Comparison of ENCODE assay signal across 1 cellular context in the genomic region with DNA sequence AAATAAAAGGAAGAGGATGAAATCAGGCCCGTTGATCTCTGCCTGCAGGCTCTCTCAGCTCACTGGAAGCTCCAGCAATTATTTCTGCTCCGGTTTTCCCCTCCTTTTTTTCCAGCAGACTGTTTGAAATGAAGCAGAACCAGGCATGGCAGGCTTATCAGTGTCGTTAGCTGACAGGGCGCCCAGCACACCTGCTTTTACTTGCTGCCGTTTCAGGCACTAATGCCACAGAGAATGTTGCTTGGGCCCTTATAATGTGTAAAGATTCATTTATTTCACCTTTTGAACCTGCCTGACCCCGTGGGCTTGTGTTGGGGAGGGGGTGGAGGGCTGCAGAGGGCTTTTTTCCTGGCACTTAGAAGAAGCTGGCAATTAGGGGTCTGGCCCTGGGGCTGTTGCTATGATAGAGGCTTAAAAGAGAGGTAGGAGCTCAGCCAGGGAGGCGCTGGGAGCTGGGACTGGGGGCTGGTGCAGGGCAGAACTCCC.
TF ChIP-seq lines count a peak whose summit lies in the region.

No MANE protein-coding gene starts in this region.

TF ChIP-seq in HepG2, 621 proteins besides CTCF, POLR2A, EP300 and RAD21 (continued from another document):
- TF ChIP-seq, protein P1, sequence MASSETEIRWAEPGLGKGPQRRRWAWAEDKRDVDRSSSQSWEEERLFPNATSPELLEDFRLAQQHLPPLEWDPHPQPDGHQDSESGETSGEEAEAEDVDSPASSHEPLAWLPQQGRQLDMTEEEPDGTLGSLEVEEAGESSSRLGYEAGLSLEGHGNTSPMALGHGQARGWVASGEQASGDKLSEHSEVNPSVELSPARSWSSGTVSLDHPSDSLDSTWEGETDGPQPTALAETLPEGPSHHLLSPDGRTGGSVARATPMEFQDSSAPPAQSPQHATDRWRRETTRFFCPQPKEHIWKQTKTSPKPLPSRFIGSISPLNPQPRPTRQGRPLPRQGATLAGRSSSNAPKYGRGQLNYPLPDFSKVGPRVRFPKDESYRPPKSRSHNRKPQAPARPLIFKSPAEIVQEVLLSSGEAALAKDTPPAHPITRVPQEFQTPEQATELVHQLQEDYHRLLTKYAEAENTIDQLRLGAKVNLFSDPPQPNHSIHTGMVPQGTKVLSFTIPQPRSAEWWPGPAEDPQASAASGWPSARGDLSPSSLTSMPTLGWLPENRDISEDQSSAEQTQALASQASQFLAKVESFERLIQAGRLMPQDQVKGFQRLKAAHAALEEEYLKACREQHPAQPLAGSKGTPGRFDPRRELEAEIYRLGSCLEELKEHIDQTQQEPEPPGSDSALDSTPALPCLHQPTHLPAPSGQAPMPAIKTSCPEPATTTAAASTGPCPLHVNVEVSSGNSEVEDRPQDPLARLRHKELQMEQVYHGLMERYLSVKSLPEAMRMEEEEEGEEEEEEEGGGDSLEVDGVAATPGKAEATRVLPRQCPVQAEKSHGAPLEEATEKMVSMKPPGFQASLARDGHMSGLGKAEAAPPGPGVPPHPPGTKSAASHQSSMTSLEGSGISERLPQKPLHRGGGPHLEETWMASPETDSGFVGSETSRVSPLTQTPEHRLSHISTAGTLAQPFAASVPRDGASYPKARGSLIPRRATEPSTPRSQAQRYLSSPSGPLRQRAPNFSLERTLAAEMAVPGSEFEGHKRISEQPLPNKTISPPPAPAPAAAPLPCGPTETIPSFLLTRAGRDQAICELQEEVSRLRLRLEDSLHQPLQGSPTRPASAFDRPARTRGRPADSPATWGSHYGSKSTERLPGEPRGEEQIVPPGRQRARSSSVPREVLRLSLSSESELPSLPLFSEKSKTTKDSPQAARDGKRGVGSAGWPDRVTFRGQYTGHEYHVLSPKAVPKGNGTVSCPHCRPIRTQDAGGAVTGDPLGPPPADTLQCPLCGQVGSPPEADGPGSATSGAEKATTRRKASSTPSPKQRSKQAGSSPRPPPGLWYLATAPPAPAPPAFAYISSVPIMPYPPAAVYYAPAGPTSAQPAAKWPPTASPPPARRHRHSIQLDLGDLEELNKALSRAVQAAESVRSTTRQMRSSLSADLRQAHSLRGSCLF (CRISPR knock-in tag; IDR thresholded peaks at IDR 0.05; ENCODE audit: borderline replicate concordance): no peak
- TF ChIP-seq, protein P2, sequence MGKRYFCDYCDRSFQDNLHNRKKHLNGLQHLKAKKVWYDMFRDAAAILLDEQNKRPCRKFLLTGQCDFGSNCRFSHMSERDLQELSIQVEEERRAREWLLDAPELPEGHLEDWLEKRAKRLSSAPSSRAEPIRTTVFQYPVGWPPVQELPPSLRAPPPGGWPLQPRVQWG (CRISPR knock-in tag; IDR thresholded peaks at IDR 0.05; ENCODE audit: borderline replicate concordance, low read depth): no peak
- TF ChIP-seq, protein P3, sequence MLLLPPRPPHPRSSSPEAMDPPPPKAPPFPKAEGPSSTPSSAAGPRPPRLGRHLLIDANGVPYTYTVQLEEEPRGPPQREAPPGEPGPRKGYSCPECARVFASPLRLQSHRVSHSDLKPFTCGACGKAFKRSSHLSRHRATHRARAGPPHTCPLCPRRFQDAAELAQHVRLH (CRISPR knock-in tag; IDR thresholded peaks at IDR 0.05; ENCODE audit: borderline replicate concordance, low read depth): no peak
- TF ChIP-seq, protein P4, sequence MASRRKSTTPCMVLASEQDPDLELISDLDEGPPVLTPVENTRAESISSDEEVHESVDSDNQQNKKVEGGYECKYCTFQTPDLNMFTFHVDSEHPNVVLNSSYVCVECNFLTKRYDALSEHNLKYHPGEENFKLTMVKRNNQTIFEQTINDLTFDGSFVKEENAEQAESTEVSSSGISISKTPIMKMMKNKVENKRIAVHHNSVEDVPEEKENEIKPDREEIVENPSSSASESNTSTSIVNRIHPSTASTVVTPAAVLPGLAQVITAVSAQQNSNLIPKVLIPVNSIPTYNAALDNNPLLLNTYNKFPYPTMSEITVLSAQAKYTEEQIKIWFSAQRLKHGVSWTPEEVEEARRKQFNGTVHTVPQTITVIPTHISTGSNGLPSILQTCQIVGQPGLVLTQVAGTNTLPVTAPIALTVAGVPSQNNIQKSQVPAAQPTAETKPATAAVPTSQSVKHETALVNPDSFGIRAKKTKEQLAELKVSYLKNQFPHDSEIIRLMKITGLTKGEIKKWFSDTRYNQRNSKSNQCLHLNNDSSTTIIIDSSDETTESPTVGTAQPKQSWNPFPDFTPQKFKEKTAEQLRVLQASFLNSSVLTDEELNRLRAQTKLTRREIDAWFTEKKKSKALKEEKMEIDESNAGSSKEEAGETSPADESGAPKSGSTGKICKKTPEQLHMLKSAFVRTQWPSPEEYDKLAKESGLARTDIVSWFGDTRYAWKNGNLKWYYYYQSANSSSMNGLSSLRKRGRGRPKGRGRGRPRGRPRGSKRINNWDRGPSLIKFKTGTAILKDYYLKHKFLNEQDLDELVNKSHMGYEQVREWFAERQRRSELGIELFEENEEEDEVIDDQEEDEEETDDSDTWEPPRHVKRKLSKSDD (CRISPR knock-in tag; IDR thresholded peaks at IDR 0.05; ENCODE audit: low read depth): no peak
- TF ChIP-seq, protein P5, sequence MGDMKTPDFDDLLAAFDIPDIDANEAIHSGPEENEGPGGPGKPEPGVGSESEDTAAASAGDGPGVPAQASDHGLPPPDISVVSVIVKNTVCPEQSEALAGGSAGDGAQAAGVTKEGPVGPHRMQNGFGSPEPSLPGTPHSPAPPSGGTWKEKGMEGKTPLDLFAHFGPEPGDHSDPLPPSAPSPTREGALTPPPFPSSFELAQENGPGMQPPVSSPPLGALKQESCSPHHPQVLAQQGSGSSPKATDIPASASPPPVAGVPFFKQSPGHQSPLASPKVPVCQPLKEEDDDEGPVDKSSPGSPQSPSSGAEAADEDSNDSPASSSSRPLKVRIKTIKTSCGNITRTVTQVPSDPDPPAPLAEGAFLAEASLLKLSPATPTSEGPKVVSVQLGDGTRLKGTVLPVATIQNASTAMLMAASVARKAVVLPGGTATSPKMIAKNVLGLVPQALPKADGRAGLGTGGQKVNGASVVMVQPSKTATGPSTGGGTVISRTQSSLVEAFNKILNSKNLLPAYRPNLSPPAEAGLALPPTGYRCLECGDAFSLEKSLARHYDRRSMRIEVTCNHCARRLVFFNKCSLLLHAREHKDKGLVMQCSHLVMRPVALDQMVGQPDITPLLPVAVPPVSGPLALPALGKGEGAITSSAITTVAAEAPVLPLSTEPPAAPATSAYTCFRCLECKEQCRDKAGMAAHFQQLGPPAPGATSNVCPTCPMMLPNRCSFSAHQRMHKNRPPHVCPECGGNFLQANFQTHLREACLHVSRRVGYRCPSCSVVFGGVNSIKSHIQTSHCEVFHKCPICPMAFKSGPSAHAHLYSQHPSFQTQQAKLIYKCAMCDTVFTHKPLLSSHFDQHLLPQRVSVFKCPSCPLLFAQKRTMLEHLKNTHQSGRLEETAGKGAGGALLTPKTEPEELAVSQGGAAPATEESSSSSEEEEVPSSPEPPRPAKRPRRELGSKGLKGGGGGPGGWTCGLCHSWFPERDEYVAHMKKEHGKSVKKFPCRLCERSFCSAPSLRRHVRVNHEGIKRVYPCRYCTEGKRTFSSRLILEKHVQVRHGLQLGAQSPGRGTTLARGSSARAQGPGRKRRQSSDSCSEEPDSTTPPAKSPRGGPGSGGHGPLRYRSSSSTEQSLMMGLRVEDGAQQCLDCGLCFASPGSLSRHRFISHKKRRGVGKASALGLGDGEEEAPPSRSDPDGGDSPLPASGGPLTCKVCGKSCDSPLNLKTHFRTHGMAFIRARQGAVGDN (CRISPR knock-in tag; IDR thresholded peaks at IDR 0.05): peak; percentile 62
- TF ChIP-seq TSC22D2 (CRISPR knock-in tag; IDR thresholded peaks at IDR 0.05; ENCODE audit: borderline replicate concordance) (no peak), HOXA9 (CRISPR knock-in tag; IDR thresholded peaks at IDR 0.05; ENCODE audit: borderline replicate concordance) (no peak), BORCS8-MEF2B (CRISPR knock-in tag; IDR thresholded peaks at IDR 0.05) (0 out of 2 replicates have a peak, but pooled peaks have one; percentile 17), IRX3 (CRISPR knock-in tag; IDR thresholded peaks at IDR 0.05; ENCODE audit: borderline replicate concordance, low read depth) (no peak), ZNF614 (CRISPR knock-in tag; IDR thresholded peaks at IDR 0.05; ENCODE audit: borderline replicate concordance) (no peak), XRCC5 (optimal IDR thresholded peaks at IDR 0.05; ENCODE audit: low read length) (no peak), KLF12 (CRISPR knock-in tag; IDR thresholded peaks at IDR 0.05; ENCODE audit: borderline replicate concordance) (no peak), ZBTB38 (CRISPR knock-in tag; IDR thresholded peaks at IDR 0.05) (peak; percentile 85; the same call in 1 of the 2 replicates), NFKB2 (CRISPR knock-in tag; IDR thresholded peaks at IDR 0.05; ENCODE audit: borderline replicate concordance) (no peak), ZNF34 (CRISPR knock-in tag; IDR thresholded peaks at IDR 0.05; ENCODE audit: borderline replicate concordance) (no peak), TBX2 (CRISPR knock-in tag; IDR thresholded peaks at IDR 0.05; ENCODE audit: borderline replicate concordance) (peak; percentile 40; the same call in 1 of the 2 replicates), LCORL (IDR thresholded peaks at IDR 0.05) (no peak), LCORL (CRISPR knock-in tag; IDR thresholded peaks at IDR 0.05) (no peak), CHCHD3 (CRISPR knock-in tag; IDR thresholded peaks at IDR 0.05) (no peak), ETV6 (CRISPR knock-in tag; conservative IDR thresholded peaks at IDR 0.05) (0 out of 2 replicates have a peak, but pooled peaks have one; percentile 49), ISX (CRISPR knock-in tag; conservative IDR thresholded peaks at IDR 0.05) (no peak), ZNF615 (CRISPR knock-in tag; IDR thresholded peaks at IDR 0.05; ENCODE audit: borderline replicate concordance) (no peak), ZNF431 (CRISPR knock-in tag; IDR thresholded peaks at IDR 0.05; ENCODE audit: borderline replicate concordance, low read depth) (no peak), SRF (IDR thresholded peaks at IDR 0.05; ENCODE audit: low read depth, low read length) (no peak), MED8 (CRISPR knock-in tag; IDR thresholded peaks at IDR 0.05; ENCODE audit: insufficient replicate concordance) (no peak), SP4 (CRISPR knock-in tag; IDR thresholded peaks at IDR 0.05) (no peak), ZNF292 (CRISPR knock-in tag; IDR thresholded peaks at IDR 0.05; ENCODE audit: borderline replicate concordance, low read depth) (0 out of 2 replicates have a peak, but pooled peaks have one; percentile 51), HDAC6 (IDR thresholded peaks at IDR 0.05; ENCODE audit: low read depth, low read length) (no peak)
- TF ChIP-seq, protein P6, sequence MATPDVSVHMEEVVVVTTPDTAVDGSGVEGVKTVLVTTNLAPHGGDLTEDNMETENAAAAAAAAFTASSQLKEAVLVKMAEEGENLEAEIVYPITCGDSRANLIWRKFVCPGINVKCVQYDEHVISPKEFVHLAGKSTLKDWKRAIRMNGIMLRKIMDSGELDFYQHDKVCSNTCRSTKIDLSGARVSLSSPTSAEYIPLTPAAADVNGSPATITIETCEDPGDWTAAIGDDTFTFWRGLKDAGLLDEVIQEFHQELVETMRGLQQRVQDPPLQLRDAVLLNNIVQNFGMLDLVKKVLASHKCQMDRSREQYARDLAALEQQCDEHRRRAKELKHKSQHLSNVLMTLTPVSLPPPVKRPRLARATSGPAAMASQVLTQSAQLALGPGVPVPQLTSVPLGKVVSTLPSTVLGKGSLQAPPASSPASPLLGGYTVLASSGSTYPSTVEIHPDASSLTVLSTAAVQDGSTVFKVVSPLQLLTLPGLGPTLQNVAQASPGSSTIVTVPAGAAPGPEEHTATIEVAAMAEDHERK (CRISPR knock-in tag; IDR thresholded peaks at IDR 0.05; ENCODE audit: low read depth): no peak
- TF ChIP-seq, protein P7, sequence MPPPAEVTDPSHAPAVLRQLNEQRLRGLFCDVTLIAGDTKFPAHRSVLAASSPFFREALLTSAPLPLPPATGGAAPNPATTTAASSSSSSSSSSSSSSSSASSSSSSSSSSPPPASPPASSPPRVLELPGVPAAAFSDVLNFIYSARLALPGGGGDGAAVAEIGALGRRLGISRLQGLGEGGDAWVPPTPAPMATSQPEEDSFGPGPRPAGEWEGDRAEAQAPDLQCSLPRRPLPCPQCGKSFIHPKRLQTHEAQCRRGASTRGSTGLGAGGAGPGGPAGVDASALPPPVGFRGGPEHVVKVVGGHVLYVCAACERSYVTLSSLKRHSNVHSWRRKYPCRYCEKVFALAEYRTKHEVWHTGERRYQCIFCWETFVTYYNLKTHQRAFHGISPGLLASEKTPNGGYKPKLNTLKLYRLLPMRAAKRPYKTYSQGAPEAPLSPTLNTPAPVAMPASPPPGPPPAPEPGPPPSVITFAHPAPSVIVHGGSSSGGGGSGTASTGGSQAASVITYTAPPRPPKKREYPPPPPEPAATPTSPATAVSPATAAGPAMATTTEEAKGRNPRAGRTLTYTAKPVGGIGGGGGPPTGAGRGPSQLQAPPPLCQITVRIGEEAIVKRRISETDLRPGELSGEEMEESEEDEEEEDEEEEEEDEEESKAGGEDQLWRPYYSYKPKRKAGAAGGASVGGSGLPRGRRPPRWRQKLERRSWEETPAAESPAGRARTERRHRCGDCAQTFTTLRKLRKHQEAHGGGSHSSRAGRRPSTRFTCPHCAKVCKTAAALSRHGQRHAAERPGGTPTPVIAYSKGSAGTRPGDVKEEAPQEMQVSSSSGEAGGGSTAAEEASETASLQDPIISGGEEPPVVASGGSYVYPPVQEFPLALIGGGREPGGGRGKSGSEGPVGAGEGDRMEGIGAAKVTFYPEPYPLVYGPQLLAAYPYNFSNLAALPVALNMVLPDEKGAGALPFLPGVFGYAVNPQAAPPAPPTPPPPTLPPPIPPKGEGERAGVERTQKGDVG (CRISPR knock-in tag; IDR thresholded peaks at IDR 0.05; ENCODE audit: borderline replicate concordance): peak; percentile 84; the same call in 1 of the 2 replicates
- TF ChIP-seq, protein P8, sequence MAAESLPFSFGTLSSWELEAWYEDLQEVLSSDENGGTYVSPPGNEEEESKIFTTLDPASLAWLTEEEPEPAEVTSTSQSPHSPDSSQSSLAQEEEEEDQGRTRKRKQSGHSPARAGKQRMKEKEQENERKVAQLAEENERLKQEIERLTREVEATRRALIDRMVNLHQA (CRISPR knock-in tag; IDR thresholded peaks at IDR 0.05): no peak
- TF ChIP-seq, protein P9, sequence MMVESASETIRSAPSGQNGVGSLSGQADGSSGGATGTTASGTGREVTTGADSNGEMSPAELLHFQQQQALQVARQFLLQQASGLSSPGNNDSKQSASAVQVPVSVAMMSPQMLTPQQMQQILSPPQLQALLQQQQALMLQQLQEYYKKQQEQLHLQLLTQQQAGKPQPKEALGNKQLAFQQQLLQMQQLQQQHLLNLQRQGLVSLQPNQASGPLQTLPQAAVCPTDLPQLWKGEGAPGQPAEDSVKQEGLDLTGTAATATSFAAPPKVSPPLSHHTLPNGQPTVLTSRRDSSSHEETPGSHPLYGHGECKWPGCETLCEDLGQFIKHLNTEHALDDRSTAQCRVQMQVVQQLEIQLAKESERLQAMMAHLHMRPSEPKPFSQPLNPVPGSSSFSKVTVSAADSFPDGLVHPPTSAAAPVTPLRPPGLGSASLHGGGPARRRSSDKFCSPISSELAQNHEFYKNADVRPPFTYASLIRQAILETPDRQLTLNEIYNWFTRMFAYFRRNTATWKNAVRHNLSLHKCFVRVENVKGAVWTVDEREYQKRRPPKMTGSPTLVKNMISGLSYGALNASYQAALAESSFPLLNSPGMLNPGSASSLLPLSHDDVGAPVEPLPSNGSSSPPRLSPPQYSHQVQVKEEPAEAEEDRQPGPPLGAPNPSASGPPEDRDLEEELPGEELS (CRISPR knock-in tag; IDR thresholded peaks at IDR 0.05): no peak
- TF ChIP-seq, protein P10, sequence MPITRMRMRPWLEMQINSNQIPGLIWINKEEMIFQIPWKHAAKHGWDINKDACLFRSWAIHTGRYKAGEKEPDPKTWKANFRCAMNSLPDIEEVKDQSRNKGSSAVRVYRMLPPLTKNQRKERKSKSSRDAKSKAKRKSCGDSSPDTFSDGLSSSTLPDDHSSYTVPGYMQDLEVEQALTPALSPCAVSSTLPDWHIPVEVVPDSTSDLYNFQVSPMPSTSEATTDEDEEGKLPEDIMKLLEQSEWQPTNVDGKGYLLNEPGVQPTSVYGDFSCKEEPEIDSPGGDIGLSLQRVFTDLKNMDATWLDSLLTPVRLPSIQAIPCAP (CRISPR knock-in tag; IDR thresholded peaks at IDR 0.05; ENCODE audit: low read depth): no peak
TF ChIP-seq in HepG2: peak in this region for 8.
